Comparison of ENCODE assay signal across 8 cellular contexts in genomic region chr6:125944434-125944816, GRCh38. TPM values are rescaled to one million over a fixed set of nuclear protein-coding genes. Genes with fewer than 3 reads are reported as not detected.
A peak's percentile ranks its signal among the peaks of the same experiment; 100 is the strongest.
DNase-seq lines count a peak whose midpoint lies in the region; ATAC-seq and TF ChIP-seq lines count a peak whose summit lies in the region.

No MANE protein-coding gene starts in this region.

- in situ Hi-C loops in GM13976 (cut with MboI; ENCODE audit: low sequenced_read_pairs, unreplicated experiment): no loop called here

- H3K9ac ChIP-seq in fibroblast of lung (ENCODE audit: insufficient read depth, low read length): no peak overlapping the region

- H3K36me3 Mint-ChIP-seq in Calu3 (ENCODE audit: insufficient read depth, unreplicated experiment) (peaks cover 9% of the 10 kb centered on the region), osteocyte (ENCODE audit: unreplicated experiment) (no peaks in the 10 kb centered on the region)

- H3K9me3 Mint-ChIP-seq in Calu3 (ENCODE audit: low read depth, unreplicated experiment) (no peaks in the 10 kb centered on the region), osteocyte (ENCODE audit: unreplicated experiment) (no peaks in the 10 kb centered on the region)

- H3K4me2 ChIP-seq in fibroblast of lung (ENCODE audit: extremely low read depth, insufficient read depth, low read length): peak overlapping the region; percentile 54

- H3K27ac Mint-ChIP-seq in Calu3 (ENCODE audit: unreplicated experiment) (peak overlapping the region; percentile 95), osteocyte (ENCODE audit: unreplicated experiment) (peak overlapping the region; percentile 90)

- CTCF ChIA-PET in Calu3 (lab: Charles Lee): interaction anchor here (2.5 kb wide), 1 partner anchor 13 kb away, joined by 11 read pairs; no protein-coding TSS in a partner anchor

- peaks cover 53% of the 10 kb centered on the region for H3K4me1 Mint-ChIP-seq in Calu3 (ENCODE audit: low read depth, unreplicated experiment)
- H3K4me1 Mint-ChIP-seq in osteocyte (ENCODE audit: unreplicated experiment): peaks cover 92% of the 10 kb centered on the region

- intact Hi-C loops in Calu3 (cut with micrococcal nuclease; ENCODE audit: unreplicated experiment): no loop called here

- peak; percentile 59 for DNase-seq in Calu3
- DNase-seq in OCI-M1 (lab: John Stamatoyannopoulos, UW): peak; percentile 87
- peak; percentile 71 to 87 for DNase-seq in fibroblast of lung (ENCODE audit: low read depth in 2 of 2)
- DNase-seq in osteocyte (ENCODE audit: extremely low spot score, unreplicated experiment): no peak
- no peak for DNase-seq in GM13976 (ENCODE audit: low spot score)
- DNase-seq in T1000 (lab: John Stamatoyannopoulos, UW): no peak
- no peak for DNase-seq in 8988T

- no peak overlapping the region for H3K27ac ChIP-seq in fibroblast of lung (ENCODE audit: insufficient read depth, low read length)

- H2AFZ ChIP-seq in fibroblast of lung (ENCODE audit: low read length): peak overlapping the region; percentile 49

- H3K4me3 ChIP-seq in fibroblast of lung (replicated peaks in 1 of 4; ENCODE audit: control extremely low read depth in 1 of 4, insufficient read depth in 1 of 4, low read depth in 3 of 4, low read length in 4 of 4): no peak overlapping the region

- no TSS peak for BruUV-seq in Calu3 (replicated peaks; lab: Mats Ljungman, UMichigan)

- peaks cover 14% of the 10 kb centered on the region for H3K4me1 ChIP-seq in fibroblast of lung (ENCODE audit: control insufficient read depth, extremely low read depth, insufficient read depth, low read length)

- H3K27me3 Mint-ChIP-seq in Calu3 (ENCODE audit: unreplicated experiment) (no peaks in the 10 kb centered on the region), osteocyte (ENCODE audit: unreplicated experiment) (no peaks in the 10 kb centered on the region)

- H3K27me3 ChIP-seq in fibroblast of lung (ENCODE audit: control insufficient read depth, insufficient read depth, low read length): no peaks in the 10 kb centered on the region

- no peak overlapping the region for H3K4me3 Mint-ChIP-seq in Calu3 (ENCODE audit: low read depth, unreplicated experiment)
- H3K4me3 Mint-ChIP-seq in osteocyte (ENCODE audit: unreplicated experiment): no peak overlapping the region

- H3K9me3 ChIP-seq in fibroblast of lung (ENCODE audit: control insufficient read depth, insufficient read depth, low read depth, low read length): no peaks in the 10 kb centered on the region

- H4K20me1 ChIP-seq in fibroblast of lung (ENCODE audit: control insufficient read depth, extremely low read depth, insufficient read depth, low read length): no peaks in the 10 kb centered on the region

- no peaks in the 10 kb centered on the region for H3K36me3 ChIP-seq in fibroblast of lung (ENCODE audit: control insufficient read depth, insufficient read depth, low read length)

- no peaks in the 10 kb centered on the region for H3K79me2 ChIP-seq in fibroblast of lung (ENCODE audit: control insufficient read depth, insufficient read depth, low read length)

- TF ChIP-seq CTCF in Calu3 (IDR thresholded peaks at IDR 0.05; ENCODE audit: unreplicated experiment) (no peak), fibroblast of lung (conservative IDR thresholded peaks at IDR 0.05 in 1 of 2, IDR thresholded peaks at IDR 0.05 in 1 of 2; ENCODE audit: low read depth in 1 of 2, low read length in 2 of 2) (no peak), osteocyte (IDR thresholded peaks at IDR 0.05) (no peak), GM13976 (IDR thresholded peaks at IDR 0.05; ENCODE audit: borderline replicate concordance, control extremely low read depth, extremely low read depth, insufficient read depth, missing control alignments) (no peak)

- ATAC-seq in GM21381 (IDR thresholded peaks at IDR 0.05; ENCODE audit: unreplicated experiment): no peak

RNA-seq across cellular contexts. Expression of gene HINT3, which starts 12.1 kb away (rescaled TPM):
- 13.9 and 15.1 TPM in 2 replicates for total RNA-seq in Calu3 (2022)
- total RNA-seq in fibroblast of lung: 28.8 and 36.8 TPM in 2 replicates
- 1.7 and 2.1 TPM in 2 replicates for polyA plus RNA-seq in fibroblast of lung
- polyA plus RNA-seq in fibroblast of lung (2012): 8.9 and 10.7 TPM in 2 replicates
- polyA minus RNA-seq in fibroblast of lung (ENCODE audit: low replicate concordance): 0.16 and 0.41 TPM in 2 replicates
- 15.0 and 16.6 TPM in 2 replicates for total RNA-seq in osteocyte

RNA-seq across cellular contexts. Expression of gene TRMT11, which starts 41.9 kb away (rescaled TPM):
- 20.2 and 27.7 TPM in 2 replicates for total RNA-seq in Calu3 (2022)
- total RNA-seq in fibroblast of lung: 18.5 and 22.1 TPM in 2 replicates
- polyA plus RNA-seq in fibroblast of lung: 19.5 and 23.5 TPM in 2 replicates
- polyA plus RNA-seq in fibroblast of lung (2012): 9.3 and 12.9 TPM in 2 replicates
- polyA minus RNA-seq in fibroblast of lung (ENCODE audit: low replicate concordance): 0.33 TPM in 1 of 2 replicates, not detected in the other
- total RNA-seq in osteocyte: 20.4 and 21.1 TPM in 2 replicates

Comparison
In these comparisons a context has a peak if more than half of its experiments do, and no peak if none do; other contexts are left out.
1. DNase-seq: peak in Calu3 (single experiment), OCI-M1 (single experiment) and fibroblast of lung (2 of 2); none in osteocyte (single experiment), GM13976 (single experiment), T1000 (single experiment) and 8988T (single experiment).